ENCODE assay signal across 8 cellular contexts in the genomic region with DNA sequence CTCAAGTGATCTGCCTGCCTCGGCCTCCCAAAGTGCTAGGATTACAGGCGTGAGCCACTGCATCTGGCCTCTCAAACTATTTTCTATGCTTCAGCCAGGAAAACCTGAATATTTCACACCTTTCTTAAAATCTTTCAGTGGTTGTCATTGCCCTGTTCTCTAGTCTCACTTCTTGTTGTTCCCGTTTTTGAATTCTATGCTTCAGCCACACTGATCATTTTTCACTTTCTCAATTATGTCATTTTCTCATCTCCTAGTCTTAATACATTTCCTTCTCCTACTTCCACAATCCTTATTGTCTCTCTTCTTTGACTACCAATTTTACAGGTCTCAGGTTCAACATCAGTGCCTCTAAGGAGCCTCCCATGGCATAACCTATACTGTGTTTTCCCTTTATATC. TPM values are rescaled to one million over a fixed set of nuclear protein-coding genes. Genes with fewer than 3 reads are reported as not detected.
DNase-seq lines count a peak whose midpoint lies in the region; ATAC-seq and TF ChIP-seq lines count a peak whose summit lies in the region.
"Not testable (repeated sequence)": the region's sequence is repeated elsewhere in the genome, so short reads cannot be mapped to it uniquely, and the experiment has no call there.

No MANE protein-coding gene starts in this region.

- 0 out of 2 replicates have a peak overlapping the region, but pooled peaks have one; percentile 8 for H3K27ac ChIP-seq in HL-60 (replicated peaks)

- not testable (repeated sequence) for H3K4me3 Mint-ChIP-seq in T-helper 17 cell; activated T-helper 17 cell treated with anti-CD3 and anti-CD28 coated beads, Interleukin-2, amount 50 U/mL, for 72 hours; progenitor cell of endocrine pancreas (ENCODE audit: low read depth)

- H3K27ac Mint-ChIP-seq in T-helper 17 cell (peak overlapping the region; percentile 61), progenitor cell of endocrine pancreas (peak overlapping the region; percentile 51)
- H3K27ac Mint-ChIP-seq in activated T-helper 17 cell treated with anti-CD3 and anti-CD28 coated beads, Interleukin-2, amount 50 U/mL, for 72 hours, result not testable (repeated sequence)

- H3K27me3 ChIP-seq in HL-60 (ENCODE audit: insufficient read depth, poor library complexity, severe bottlenecking), result not testable (repeated sequence)

- H3K4me1 Mint-ChIP-seq in T-helper 17 cell, result peaks cover 23% of the 10 kb centered on the region
- H3K4me1 Mint-ChIP-seq in activated T-helper 17 cell treated with anti-CD3 and anti-CD28 coated beads, Interleukin-2, amount 50 U/mL, for 72 hours, result peaks cover 26% of the 10 kb centered on the region
- H3K4me1 Mint-ChIP-seq in progenitor cell of endocrine pancreas (ENCODE audit: low read depth), result peaks cover 10% of the 10 kb centered on the region

- not testable (repeated sequence) for TF ChIP-seq CTCF in GM10248 (IDR thresholded peaks at IDR 0.05; ENCODE audit: control extremely low read depth, extremely low read depth, low read depth, missing control alignments); GM13977 (IDR thresholded peaks at IDR 0.05; ENCODE audit: extremely low read depth, insufficient read depth, missing control alignments); HL-60 (IDR thresholded peaks at IDR 0.05; ENCODE audit: insufficient read depth, low read length); progenitor cell of endocrine pancreas (IDR thresholded peaks at IDR 0.05; ENCODE audit: unreplicated experiment)

- DNase-seq in GM10248 (ENCODE audit: extremely low spot score) (peak; percentile 34), GM13977 (ENCODE audit: low spot score) (peak; percentile 26), NOMO-1 treated with DMSO at 0.1 percent for 48 hours (lab: John Stamatoyannopoulos, UW; ENCODE audit: unreplicated experiment) (peak; percentile 58)
- not testable (repeated sequence) for DNase-seq in HL-60 (ENCODE audit: low read depth in 1 of 2, low spot score in 1 of 2); T-helper 17 cell; progenitor cell of endocrine pancreas (ENCODE audit: low spot score, unreplicated experiment)

- not testable (repeated sequence) for H3K9me3 ChIP-seq in T-helper 17 cell (ENCODE audit: control insufficient read depth, low read length, poor library complexity, severe bottlenecking)

- POLR2A ChIA-PET in GM10248 (lab: Yijun Ruan, JAX), result not testable (repeated sequence)

- H3K27me3 Mint-ChIP-seq in T-helper 17 cell; activated T-helper 17 cell treated with anti-CD3 and anti-CD28 coated beads, Interleukin-2, amount 50 U/mL, for 72 hours; progenitor cell of endocrine pancreas: not testable (repeated sequence)

- not testable (repeated sequence) for H3K4me3 ChIP-seq in HL-60 (replicated peaks; ENCODE audit: insufficient read depth, low read length)

- not testable (repeated sequence) for H3K36me3 Mint-ChIP-seq in T-helper 17 cell (ENCODE audit: low read depth); activated T-helper 17 cell treated with anti-CD3 and anti-CD28 coated beads, Interleukin-2, amount 50 U/mL, for 72 hours (ENCODE audit: low read depth)
- H3K36me3 Mint-ChIP-seq in progenitor cell of endocrine pancreas (ENCODE audit: insufficient read depth), result peaks cover 13% of the 10 kb centered on the region

- ATAC-seq in GM21723 (IDR thresholded peaks at IDR 0.05; ENCODE audit: unreplicated experiment), result peak; percentile 46
- not testable (repeated sequence) for ATAC-seq in T-helper 17 cell
- ATAC-seq in activated T-helper 17 cell treated with anti-CD3 and anti-CD28 coated beads, Interleukin-2, amount 50 U/mL, for 72 hours (replicated peaks), result peak; percentile 32

- H3K9me3 Mint-ChIP-seq in activated T-helper 17 cell treated with anti-CD3 and anti-CD28 coated beads, Interleukin-2, amount 50 U/mL, for 72 hours; progenitor cell of endocrine pancreas (ENCODE audit: low read depth): not testable (repeated sequence)

- in situ Hi-C loops in GM13977 (cut with MboI; ENCODE audit: low pct_unique_long_range_greater_than_20kb, low sequenced_read_pairs, unreplicated experiment), result not testable (repeated sequence)

- CTCF ChIA-PET in GM10248 (lab: Yijun Ruan, JAX), result not testable (repeated sequence)

RNA-seq across cellular contexts. Expression of a gene that starts 26.7 kb away (rescaled TPM):
- total RNA-seq in T-helper 17 cell (10 to 100 TPM; 28.6 to 30.4 TPM), progenitor cell of endocrine pancreas (41.1 and 44.9 TPM in 2 replicates)
- 10 to 100 TPM; 21.6 to 26.0 TPM for total RNA-seq in activated T-helper 17 cell treated with anti-CD3 and anti-CD28 coated beads, Interleukin-2, amount 50 U/mL, for 72 hours

RNA-seq across cellular contexts. Expression of a gene that starts 33.4 kb away (rescaled TPM):
- 1 to 10 TPM; 1.6 to 2.4 TPM for total RNA-seq in T-helper 17 cell
- 10 to 100 TPM; 59.7 to 83.7 TPM for total RNA-seq in activated T-helper 17 cell treated with anti-CD3 and anti-CD28 coated beads, Interleukin-2, amount 50 U/mL, for 72 hours
- 25.5 and 30.6 TPM in 2 replicates for total RNA-seq in progenitor cell of endocrine pancreas
